Comparison of ENCODE assay signal across 1 cellular context in the genomic region with DNA sequence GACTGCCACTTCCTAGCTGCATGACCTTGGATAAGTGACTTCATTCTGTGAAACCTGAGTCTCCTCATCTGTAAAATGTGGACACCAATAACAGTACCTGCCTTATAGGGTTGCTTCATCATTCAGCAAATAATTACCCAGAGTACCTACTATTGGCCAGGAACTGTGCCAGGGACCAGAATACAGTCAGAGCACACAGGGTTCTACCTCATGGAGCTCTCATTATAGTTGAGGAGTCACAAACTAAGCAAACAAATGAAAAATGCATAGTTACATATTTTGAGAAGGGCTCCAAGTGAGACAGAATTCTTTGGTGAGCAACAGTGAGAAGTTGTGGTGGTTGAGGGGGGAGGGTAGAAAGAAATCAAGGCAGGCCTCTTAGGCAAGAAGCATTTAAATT.
TF ChIP-seq lines count a peak whose summit lies in the region.

No MANE protein-coding gene starts in this region.

TF ChIP-seq in IMR-90, 13 proteins besides CTCF, POLR2A, EP300 and RAD21:
- TF ChIP-seq MAZ (IDR thresholded peaks at IDR 0.05; ENCODE audit: borderline replicate concordance, low read depth, low read length) (no peak), CHD1 (IDR thresholded peaks at IDR 0.05; ENCODE audit: low read depth, low read length) (no peak), SMC3 (IDR thresholded peaks at IDR 0.05; ENCODE audit: low read depth, low read length) (no peak), MXI1 (IDR thresholded peaks at IDR 0.05; ENCODE audit: borderline replicate concordance, low read depth, low read length) (no peak), CEBPB (IDR thresholded peaks at IDR 0.05; ENCODE audit: low read depth, low read length) (no peak)
- TF ChIP-seq, protein P1, sequence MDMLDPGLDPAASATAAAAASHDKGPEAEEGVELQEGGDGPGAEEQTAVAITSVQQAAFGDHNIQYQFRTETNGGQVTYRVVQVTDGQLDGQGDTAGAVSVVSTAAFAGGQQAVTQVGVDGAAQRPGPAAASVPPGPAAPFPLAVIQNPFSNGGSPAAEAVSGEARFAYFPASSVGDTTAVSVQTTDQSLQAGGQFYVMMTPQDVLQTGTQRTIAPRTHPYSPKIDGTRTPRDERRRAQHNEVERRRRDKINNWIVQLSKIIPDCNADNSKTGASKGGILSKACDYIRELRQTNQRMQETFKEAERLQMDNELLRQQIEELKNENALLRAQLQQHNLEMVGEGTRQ (IDR thresholded peaks at IDR 0.05; ENCODE audit: low read depth, low read length), result no peak
- TF ChIP-seq, protein P2, sequence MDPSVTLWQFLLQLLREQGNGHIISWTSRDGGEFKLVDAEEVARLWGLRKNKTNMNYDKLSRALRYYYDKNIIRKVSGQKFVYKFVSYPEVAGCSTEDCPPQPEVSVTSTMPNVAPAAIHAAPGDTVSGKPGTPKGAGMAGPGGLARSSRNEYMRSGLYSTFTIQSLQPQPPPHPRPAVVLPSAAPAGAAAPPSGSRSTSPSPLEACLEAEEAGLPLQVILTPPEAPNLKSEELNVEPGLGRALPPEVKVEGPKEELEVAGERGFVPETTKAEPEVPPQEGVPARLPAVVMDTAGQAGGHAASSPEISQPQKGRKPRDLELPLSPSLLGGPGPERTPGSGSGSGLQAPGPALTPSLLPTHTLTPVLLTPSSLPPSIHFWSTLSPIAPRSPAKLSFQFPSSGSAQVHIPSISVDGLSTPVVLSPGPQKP (IDR thresholded peaks at IDR 0.05; ENCODE audit: borderline replicate concordance, low read depth, low read length), result no peak
